ENCODE assay signal across 8 cellular contexts in the genomic region with DNA sequence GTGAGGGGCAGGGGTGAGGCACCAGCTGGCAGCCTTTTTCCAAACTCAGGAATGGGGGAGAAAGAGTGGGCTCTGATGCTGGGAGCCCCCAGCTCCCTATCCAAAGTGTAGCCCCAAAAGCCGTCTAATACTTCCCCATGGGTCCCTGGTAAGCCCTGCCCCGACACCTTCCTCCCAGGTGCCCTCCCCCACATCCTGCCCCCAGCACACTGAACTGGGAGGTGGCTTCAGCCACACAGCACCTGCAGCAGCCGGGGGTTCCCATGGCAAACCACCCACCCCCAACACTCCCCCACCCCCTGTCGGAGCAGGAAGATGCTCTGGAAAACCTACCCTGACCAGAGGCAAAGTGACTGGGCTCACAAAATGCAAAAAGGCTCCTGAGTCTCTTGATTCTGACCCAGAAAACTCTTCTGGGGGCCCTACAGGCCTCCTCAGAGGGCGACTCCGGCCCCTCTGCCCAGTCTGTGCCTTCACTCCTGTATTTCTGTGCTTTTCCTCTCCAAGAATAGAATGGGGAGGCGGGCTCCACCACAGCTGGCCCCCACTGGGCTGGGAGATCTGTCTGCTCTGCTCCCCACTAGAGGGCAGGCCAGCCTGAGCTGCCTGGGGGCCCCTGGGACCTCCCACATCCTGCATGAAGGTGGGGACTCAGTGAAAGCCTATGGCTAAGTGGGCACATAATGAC.
A peak's percentile ranks its signal among the peaks of the same experiment; 100 is the strongest.
DNase-seq lines count a peak whose midpoint lies in the region; ATAC-seq, FAIRE-seq and TF ChIP-seq lines count a peak whose summit lies in the region.

No MANE protein-coding gene starts in this region.

- DNase-seq in GM12892 (ENCODE audit: insufficient read length) (peak; percentile 83), UCSD-AML1 (lab: John Stamatoyannopoulos, UW; ENCODE audit: unreplicated experiment) (peak; percentile 45), chondrocyte (ENCODE audit: low spot score) (no peak), NCI-H128 (lab: John Stamatoyannopoulos, UW; ENCODE audit: unreplicated experiment) (no peak), HUDEP-2 (lab: John Stamatoyannopoulos, UW; ENCODE audit: unreplicated experiment in 76 of 76) (no peak), NOMO-1 (lab: John Stamatoyannopoulos, UW; ENCODE audit: unreplicated experiment in 2 of 2) (no peak)

- H3K4me1 Mint-ChIP-seq in chondrocyte (ENCODE audit: low read depth), result peaks cover 62% of the 10 kb centered on the region
- peaks cover 59% of the 10 kb centered on the region for H3K4me1 Mint-ChIP-seq in nephron

- FAIRE-seq in GM12892 (lab: Jason Lieb, UNC), result peak; percentile 71

- H3K4me3 Mint-ChIP-seq in chondrocyte (ENCODE audit: unreplicated experiment) (no peak overlapping the region), nephron (no peak overlapping the region)

- peak; percentile 70 for ATAC-seq in HG02852 (IDR thresholded peaks at IDR 0.05; ENCODE audit: unreplicated experiment)

- TF ChIP-seq POLR2A in GM12892 (IDR thresholded peaks at IDR 0.05; ENCODE audit: low read depth, low read length), result no peak

- H3K27me3 Mint-ChIP-seq in chondrocyte (ENCODE audit: low read depth) (no peaks in the 10 kb centered on the region), nephron (ENCODE audit: low read depth) (no peaks in the 10 kb centered on the region)

- TF ChIP-seq CTCF in chondrocyte (IDR thresholded peaks at IDR 0.05) (peak; percentile 57), nephron (IDR thresholded peaks at IDR 0.05; ENCODE audit: unreplicated experiment in 3 of 3) (peak; percentile 16 to 33 (median 20))

- H3K9me3 Mint-ChIP-seq in chondrocyte (ENCODE audit: low read depth) (no peaks in the 10 kb centered on the region), nephron (no peaks in the 10 kb centered on the region)

- H3K27ac Mint-ChIP-seq in chondrocyte (ENCODE audit: unreplicated experiment), result no peak overlapping the region
- H3K27ac Mint-ChIP-seq in nephron, result no peak overlapping the region

- H3K36me3 Mint-ChIP-seq in chondrocyte (ENCODE audit: low read depth) (no peaks in the 10 kb centered on the region), nephron (ENCODE audit: low read depth) (no peaks in the 10 kb centered on the region)

Comparison
In these comparisons a context has a peak if more than half of its experiments do, and no peak if none do; other contexts are left out.
1. DNase-seq: peak in GM12892 (single experiment) and UCSD-AML1 (single experiment); none in chondrocyte (single experiment), NCI-H128 (single experiment), HUDEP-2 (0 of 76) and NOMO-1 (0 of 2).